10 cellular contexts compared by ENCODE assay signal in genomic region chr2:201796478-201796865, GRCh38. TPM values are rescaled to one million over a fixed set of nuclear protein-coding genes. Genes with fewer than 3 reads are reported as not detected.
"Had no signal": no experiment of that assay in that cellular context is flagged by ENCODE, and none has a peak within 500 bp of the region (broad histone marks: within the 10 kb centered on the region; RNA-seq: fewer than 3 reads in every experiment).

No MANE protein-coding gene starts in this region.

- H3K4me3 ChIP-seq: spleen, transverse colon had no signal

- H3K36me3 ChIP-seq: brain microvascular endothelial cell, spleen, transverse colon had no signal

- H3K9me3 ChIP-seq: spleen, transverse colon had no signal

- DNase-seq: activated CD4-positive, alpha-beta T cell treated with anti-CD3 and anti-CD28 coated beads, Interleukin-2, amount 50 U/mL, for 4 hours; activated T-cell treated with anti-CD3 and anti-CD28 coated beads, Interleukin-2, amount 50 U/mL, for 1 hour; effector memory CD8-positive, alpha-beta T cell; spleen; stimulated activated CD4-positive, alpha-beta T cell treated with anti-CD3 and anti-CD28 coated beads, Interleukin-1b, Interleukin-23, amount 100 ng/mL, for 48 hours; transverse colon had no signal

- H3K27me3 ChIP-seq: brain microvascular endothelial cell, transverse colon had no signal

- H3K27ac ChIP-seq: spleen, transverse colon had no signal

- ATAC-seq: activated CD4-positive, CD25-positive, alpha-beta regulatory T cell treated with anti-CD3 and anti-CD28 coated beads, Interleukin-2, amount 50 U/mL, for 24 hours; effector memory CD8-positive, alpha-beta T cell; stimulated activated memory B cell treated with anti-CD40 and anti-IgM and Interleukin-4, amounts not matched to agents 10 μg/mL and 1 μg/mL and 100 μg/mL, for 72 hours had no signal

- H3K4me1 ChIP-seq: spleen, transverse colon had no signal

RNA-seq across cellular contexts. Expression of gene CDK15, which starts 9.9 kb away (rescaled TPM):
- total RNA-seq: T-helper 2 cell treated with Interferon-gamma antibody and Interleukin-4, amounts not matched to agents 100 ng/mL and 5 ng/mL, for 36 hours had no signal
